11 cellular contexts compared by ENCODE assay signal in genomic region chr14:93317836-93318807, GRCh38. TPM values are rescaled to one million over a fixed set of nuclear protein-coding genes. Genes with fewer than 3 reads are reported as not detected.
A peak's percentile ranks its signal among the peaks of the same experiment; 100 is the strongest.
DNase-seq lines count a peak whose midpoint lies in the region; ATAC-seq and TF ChIP-seq lines count a peak whose summit lies in the region.
"Had no signal": no experiment of that assay in that cellular context is flagged by ENCODE, and none has a peak within 500 bp of the region (broad histone marks: within the 10 kb centered on the region; RNA-seq: fewer than 3 reads in every experiment).

No MANE protein-coding gene starts in this region.

- peak; percentile 45 for ATAC-seq in PC-3
- no peak for ATAC-seq in HG02840 (IDR thresholded peaks at IDR 0.05; ENCODE audit: low FRiP score, unreplicated experiment)
- ATAC-seq: T-cell had no signal

- H3K9me3 ChIP-seq in PC-3 (ENCODE audit: low read length) = no peaks in the 10 kb centered on the region
- no peaks in the 10 kb centered on the region for H3K9me3 ChIP-seq in OCI-LY7 (ENCODE audit: low read length)
- H3K9me3 ChIP-seq in tibial artery = no peaks in the 10 kb centered on the region

- H3K27ac Mint-ChIP-seq in nephron = peak overlapping the region; percentile 4 to 79 (median 51)
- H3K27ac Mint-ChIP-seq: T-cell had no signal

- CTCF ChIA-PET in PC-3 (lab: Charles Lee) (no interaction called here), OCI-LY7 (lab: Charles Lee; ENCODE audit: unreplicated experiment) (no interaction called here)

- peak; percentile 55 for DNase-seq in EL
- DNase-seq in PC-3 = peak; percentile 21
- DNase-seq in epithelial cell of proximal tubule (ENCODE audit: low read depth) = no peak
- no peak for DNase-seq in OCI-LY7 (ENCODE audit: low spot score)
- DNase-seq in GM20000 (ENCODE audit: low spot score) = no peak
- no peak for DNase-seq in tibial artery
- DNase-seq: activated effector memory CD4-positive, alpha-beta T cell treated with Interleukin-2 at 50 U/mL for 16 hours; T-cell had no signal

- H3K36me3 ChIP-seq in PC-3 (ENCODE audit: low read depth, low read length) (peaks cover 7% of the 10 kb centered on the region; the same call in 1 of the 2 replicates), OCI-LY7 (ENCODE audit: insufficient read depth, low read length) (peaks cover 26% of the 10 kb centered on the region), tibial artery (no peaks in the 10 kb centered on the region)

- no peaks in the 10 kb centered on the region for H3K9me3 Mint-ChIP-seq in nephron

- H3K79me2 ChIP-seq in PC-3 (ENCODE audit: low read length) = peaks cover 99% of the 10 kb centered on the region
- H3K79me2 ChIP-seq in OCI-LY7 (ENCODE audit: insufficient read depth, low read depth, low read length) = peaks cover 37% of the 10 kb centered on the region

- H3K27me3 Mint-ChIP-seq in nephron (ENCODE audit: low read depth) = no peaks in the 10 kb centered on the region
- H3K27me3 Mint-ChIP-seq: T-cell had no signal

- peaks cover 5% of the 10 kb centered on the region for H3K36me3 Mint-ChIP-seq in nephron (ENCODE audit: low read depth)

- H3K4me3 Mint-ChIP-seq in nephron = no peak overlapping the region
- H3K4me3 Mint-ChIP-seq: T-cell had no signal

- H3K9me2 ChIP-seq in PC-3 (replicated peaks; ENCODE audit: low read length) (no peaks in the 10 kb centered on the region), OCI-LY7 (ENCODE audit: insufficient read depth, low read length) (no peaks in the 10 kb centered on the region)

- peaks cover 33% of the 10 kb centered on the region for H4K20me1 ChIP-seq in PC-3 (ENCODE audit: low read length)
- no peaks in the 10 kb centered on the region for H4K20me1 ChIP-seq in OCI-LY7 (ENCODE audit: insufficient read depth, low read length)

- no peaks in the 10 kb centered on the region for H3F3A ChIP-seq in PC-3 (ENCODE audit: low read length, unreplicated experiment)

- intact Hi-C loops in PC-3 (cut with micrococcal nuclease) = no loop called here
- intact Hi-C loops in OCI-LY7 (cut with micrococcal nuclease; ENCODE audit: unreplicated experiment) = no loop called here
- intact Hi-C loops in tibial artery (cut with DNase I; ENCODE audit: low total_unique reads) = no loop called here

- H3K4me1 Mint-ChIP-seq in nephron = peaks cover 32% of the 10 kb centered on the region

- H3K9ac ChIP-seq in PC-3 (ENCODE audit: low read length) = no peak overlapping the region
- H3K9ac ChIP-seq: KMS-11 had no signal

- H3K27ac ChIP-seq in PC-3 (ENCODE audit: low read length) (no peak overlapping the region), OCI-LY7 (ENCODE audit: low read depth, low read length, poor library complexity, severe bottlenecking) (no peak overlapping the region), tibial artery (no peak overlapping the region)
- H3K27ac ChIP-seq: KMS-11 had no signal

- no peak for TF ChIP-seq CTCF in PC-3 (conservative IDR thresholded peaks at IDR 0.05; ENCODE audit: low read depth, low read length)
- no peak for TF ChIP-seq CTCF in epithelial cell of proximal tubule (conservative IDR thresholded peaks at IDR 0.05; ENCODE audit: low read depth, low read length)
- no peak for TF ChIP-seq CTCF in nephron (IDR thresholded peaks at IDR 0.05; ENCODE audit: unreplicated experiment in 3 of 3)
- no peak for TF ChIP-seq CTCF in OCI-LY7 (conservative IDR thresholded peaks at IDR 0.05; ENCODE audit: low read length)
- no peak for TF ChIP-seq CTCF in GM20000 (IDR thresholded peaks at IDR 0.05; ENCODE audit: extremely low read depth, missing control alignments)
- TF ChIP-seq CTCF in tibial artery (IDR thresholded peaks at IDR 0.05) = no peak

- no TSS peak for BruUV-seq in PC-3 (replicated peaks; lab: Mats Ljungman, UMichigan)
- BruUV-seq in OCI-LY7 (replicated peaks; lab: Mats Ljungman, UMichigan) = no TSS peak

- H2AFZ ChIP-seq in PC-3 (ENCODE audit: low read length) (no peak overlapping the region), OCI-LY7 (ENCODE audit: low read length) (no peak overlapping the region)

- POLR2A ChIA-PET in PC-3 (lab: Charles Lee; ENCODE audit: unreplicated experiment) (interaction anchor here (0.6 kb wide), 1 partner anchor 91 kb away, joined by 4 read pairs; no protein-coding TSS in a partner anchor), OCI-LY7 (lab: Charles Lee) (interaction anchor here (0.9 to 1.3 kb wide), 3 partner anchors 22 to 26 kb away, joined by 3 to 6 read pairs (median 3); no protein-coding TSS in a partner anchor)

- peaks cover 19% of the 10 kb centered on the region for H3K4me1 ChIP-seq in PC-3 (ENCODE audit: insufficient read depth, low read length)
- H3K4me1 ChIP-seq in OCI-LY7 (ENCODE audit: insufficient read depth, low read length, poor library complexity, severe bottlenecking) = peaks cover 11% of the 10 kb centered on the region
- H3K4me1 ChIP-seq in tibial artery = peaks cover 0 to 52% (median 12%) of the 10 kb centered on the region in 4 donors

- H3K4me3 ChIP-seq in PC-3 (ENCODE audit: low read length) (no peak overlapping the region), epithelial cell of proximal tubule (ENCODE audit: low read depth, low read length) (peak overlapping the region; percentile 37), OCI-LY7 (ENCODE audit: low read depth, low read length, poor library complexity, severe bottlenecking) (no peak overlapping the region), tibial artery (no peak overlapping the region)

- no peaks in the 10 kb centered on the region for H3K27me3 ChIP-seq in PC-3 (ENCODE audit: low read length)
- H3K27me3 ChIP-seq in tibial artery = no peaks in the 10 kb centered on the region

- H3K4me2 ChIP-seq in PC-3 (ENCODE audit: low read length) = peak overlapping the region; percentile 39
- H3K4me2 ChIP-seq in OCI-LY7 (ENCODE audit: low read length) = no peak overlapping the region
- H3K4me2 ChIP-seq: KMS-11 had no signal

RNA-seq across cellular contexts. Expression of gene BTBD7, which starts 14.7 kb away (rescaled TPM):
- total RNA-seq in PC-3 (2014; rRNA removed) (23.2 and 29.8 TPM in 2 replicates), epithelial cell of proximal tubule (18.4 and 22.2 TPM in 2 replicates), OCI-LY7 (2022) (19.6 and 23.5 TPM in 2 replicates)
- 9.7 and 10.7 TPM in 2 replicates for total RNA-seq in OCI-LY7 (2014; rRNA removed; shearing (Covaris generic))

RNA-seq across cellular contexts. Expression of gene COX8C, which starts 28.9 kb away (rescaled TPM):
- total RNA-seq in PC-3 (2014; rRNA removed) = not detected in 2 replicates
- not detected in 2 replicates for total RNA-seq in epithelial cell of proximal tubule
- total RNA-seq in OCI-LY7 (2014; rRNA removed; shearing (Covaris generic)) = not detected in 2 replicates
- not detected in 2 replicates for total RNA-seq in OCI-LY7 (2022)
- total RNA-seq: T-cell had no signal

Comparison
In these comparisons a context has a peak if more than half of its experiments do, and no peak if none do; other contexts are left out.
1. DNase-seq: peak in EL (single experiment) and PC-3 (single experiment); none in epithelial cell of proximal tubule (single experiment), OCI-LY7 (single experiment), GM20000 (single experiment) and tibial artery (0 of 2).